In genomic region chr7:4682621-4683042, GRCh38 we compare ENCODE assay signal across 8 cellular contexts. TPM values are rescaled to one million over a fixed set of nuclear protein-coding genes. Genes with fewer than 3 reads are reported as not detected.
DNase-seq lines count a peak whose midpoint lies in the region; ATAC-seq and TF ChIP-seq lines count a peak whose summit lies in the region.

No MANE protein-coding gene starts in this region.

- TF ChIP-seq CTCF in OCI-LY7 (conservative IDR thresholded peaks at IDR 0.05; ENCODE audit: low read length): no peak

- H3K4me1 ChIP-seq in OCI-LY7 (ENCODE audit: insufficient read depth, low read length, poor library complexity, severe bottlenecking): peaks cover 21% of the 10 kb centered on the region

- H3K27ac ChIP-seq in OCI-LY7 (ENCODE audit: low read depth, low read length, poor library complexity, severe bottlenecking): peak overlapping the region; percentile 51

- peak overlapping the region; percentile 96 for H3K4me3 ChIP-seq in OCI-LY7 (ENCODE audit: low read depth, low read length, poor library complexity, severe bottlenecking)

- no peaks in the 10 kb centered on the region for H3K9me3 ChIP-seq in OCI-LY7 (ENCODE audit: low read length)

- POLR2A ChIA-PET in OCI-LY7 (lab: Charles Lee): no interaction called here

- H3K4me2 ChIP-seq in OCI-LY7 (ENCODE audit: low read length): peak overlapping the region; percentile 94

- ATAC-seq in HG02885 (IDR thresholded peaks at IDR 0.05; ENCODE audit: poor library complexity, unreplicated experiment): peak; percentile 41

- intact Hi-C loops in OCI-LY7 (cut with micrococcal nuclease; ENCODE audit: unreplicated experiment) (loop anchor here (1.0 to 5.0 kb wide), 3 partner anchors 41 to 71 kb away; no protein-coding TSS in a partner anchor), cardiac septum (cut with DNase I) (loop anchor here (1.0 to 2.0 kb wide), 2 partner anchors 40 to 62 kb away; no protein-coding TSS in a partner anchor)

- peaks cover 22% of the 10 kb centered on the region for H3K36me3 ChIP-seq in OCI-LY7 (ENCODE audit: insufficient read depth, low read length)

- H3K79me2 ChIP-seq in OCI-LY7 (ENCODE audit: insufficient read depth, low read depth, low read length): peaks cover 47% of the 10 kb centered on the region

- H3K27me3 Mint-ChIP-seq in activated naive CD4-positive, alpha-beta T cell treated with anti-CD3 and anti-CD28 coated beads, Interleukin-2, amount 10 ng/mL, durations not matched to agents 7 days and 5 days: no peaks in the 10 kb centered on the region

- peaks cover 22% of the 10 kb centered on the region for H3K36me3 Mint-ChIP-seq in activated naive CD4-positive, alpha-beta T cell treated with anti-CD3 and anti-CD28 coated beads, Interleukin-2, amount 10 ng/mL, durations not matched to agents 7 days and 5 days

- no TSS peak for BruUV-seq in OCI-LY7 (replicated peaks; lab: Mats Ljungman, UMichigan)

- DNase-seq in SHP77 (lab: John Stamatoyannopoulos, UW) (peak; percentile 29 to 51), SHP77 treated with DMSO at 0.1 percent for 48 hours (lab: John Stamatoyannopoulos, UW) (no peak), OCI-LY7 (ENCODE audit: low spot score) (peak; percentile 51), cardiac septum (ENCODE audit: low spot score) (peak; percentile 83), renal cortical epithelial cell (ENCODE audit: low read depth) (peak; percentile 32), Kasumi-1 (lab: John Stamatoyannopoulos, UW) (no peak)
- peak; percentile 66 for DNase-seq in activated naive CD4-positive, alpha-beta T cell treated with anti-CD3 and anti-CD28 coated beads, Interleukin-2, amount 10 ng/mL, durations not matched to agents 7 days and 5 days

- H3K27ac Mint-ChIP-seq in activated naive CD4-positive, alpha-beta T cell treated with anti-CD3 and anti-CD28 coated beads, Interleukin-2, amount 10 ng/mL, durations not matched to agents 7 days and 5 days: peak overlapping the region; percentile 98

- no peak overlapping the region for H2AFZ ChIP-seq in OCI-LY7 (ENCODE audit: low read length)

- H3K4me1 Mint-ChIP-seq in activated naive CD4-positive, alpha-beta T cell treated with anti-CD3 and anti-CD28 coated beads, Interleukin-2, amount 10 ng/mL, durations not matched to agents 7 days and 5 days: peaks cover 37% of the 10 kb centered on the region

- H3K9me3 Mint-ChIP-seq in activated naive CD4-positive, alpha-beta T cell treated with anti-CD3 and anti-CD28 coated beads, Interleukin-2, amount 10 ng/mL, durations not matched to agents 7 days and 5 days: no peaks in the 10 kb centered on the region

- H4K20me1 ChIP-seq in OCI-LY7 (ENCODE audit: insufficient read depth, low read length): peaks cover 21% of the 10 kb centered on the region; the same call in 1 of the 2 replicates

- H3K4me3 Mint-ChIP-seq in activated naive CD4-positive, alpha-beta T cell treated with anti-CD3 and anti-CD28 coated beads, Interleukin-2, amount 10 ng/mL, durations not matched to agents 7 days and 5 days: peak overlapping the region; percentile 94

- H3K9me2 ChIP-seq in OCI-LY7 (ENCODE audit: insufficient read depth, low read length): no peaks in the 10 kb centered on the region

- CTCF ChIA-PET in OCI-LY7 (lab: Charles Lee; ENCODE audit: unreplicated experiment): no interaction called here
- CTCF ChIA-PET in activated naive CD4-positive, alpha-beta T cell treated with anti-CD3 and anti-CD28 coated beads, Interleukin-2, amount 10 ng/mL, durations not matched to agents 7 days and 5 days (lab: Charles Lee): interaction anchor here (0.5 to 1.7 kb wide), 6 partner anchors 9 to 71 kb away, joined by 3 to 5 read pairs (median 3); no protein-coding TSS in a partner anchor

RNA-seq across cellular contexts. Expression of gene FOXK1, which starts 0.5 kb away (rescaled TPM):
- 13.8 and 17.3 TPM in 2 replicates for total RNA-seq in OCI-LY7 (2014; rRNA removed; shearing (Covaris generic))
- total RNA-seq in OCI-LY7 (2022): 32.0 and 34.5 TPM in 2 replicates
- 29.7 TPM for total RNA-seq in cardiac septum
- total RNA-seq in renal cortical epithelial cell: 24.3 and 45.8 TPM in 2 replicates

Comparison
In these comparisons a context has a peak if more than half of its experiments do, and no peak if none do; other contexts are left out.
1. DNase-seq: peak in SHP77 (2 of 2), OCI-LY7 (single experiment), activated naive CD4-positive, alpha-beta T cell treated with anti-CD3 and anti-CD28 coated beads, Interleukin-2, amount 10 ng/mL, durations not matched to agents 7 days and 5 days (single experiment), cardiac septum (single experiment) and renal cortical epithelial cell (single experiment); none in SHP77 treated with DMSO at 0.1 percent for 48 hours (single experiment) and Kasumi-1 (0 of 2).